Comparison of ENCODE assay signal across 1 cellular context in genomic region chr5:107576155-107576554, GRCh38.
TF ChIP-seq lines count a peak whose summit lies in the region.

No MANE protein-coding gene starts in this region.

TF ChIP-seq in WTC11, 78 proteins besides CTCF, POLR2A, EP300 and RAD21 (continued from another document):
- TF ChIP-seq ZNF532 (CRISPR knock-in tag; IDR thresholded peaks at IDR 0.05; ENCODE audit: borderline replicate concordance), result no peak
